9 cellular contexts compared by ENCODE assay signal in the genomic region with DNA sequence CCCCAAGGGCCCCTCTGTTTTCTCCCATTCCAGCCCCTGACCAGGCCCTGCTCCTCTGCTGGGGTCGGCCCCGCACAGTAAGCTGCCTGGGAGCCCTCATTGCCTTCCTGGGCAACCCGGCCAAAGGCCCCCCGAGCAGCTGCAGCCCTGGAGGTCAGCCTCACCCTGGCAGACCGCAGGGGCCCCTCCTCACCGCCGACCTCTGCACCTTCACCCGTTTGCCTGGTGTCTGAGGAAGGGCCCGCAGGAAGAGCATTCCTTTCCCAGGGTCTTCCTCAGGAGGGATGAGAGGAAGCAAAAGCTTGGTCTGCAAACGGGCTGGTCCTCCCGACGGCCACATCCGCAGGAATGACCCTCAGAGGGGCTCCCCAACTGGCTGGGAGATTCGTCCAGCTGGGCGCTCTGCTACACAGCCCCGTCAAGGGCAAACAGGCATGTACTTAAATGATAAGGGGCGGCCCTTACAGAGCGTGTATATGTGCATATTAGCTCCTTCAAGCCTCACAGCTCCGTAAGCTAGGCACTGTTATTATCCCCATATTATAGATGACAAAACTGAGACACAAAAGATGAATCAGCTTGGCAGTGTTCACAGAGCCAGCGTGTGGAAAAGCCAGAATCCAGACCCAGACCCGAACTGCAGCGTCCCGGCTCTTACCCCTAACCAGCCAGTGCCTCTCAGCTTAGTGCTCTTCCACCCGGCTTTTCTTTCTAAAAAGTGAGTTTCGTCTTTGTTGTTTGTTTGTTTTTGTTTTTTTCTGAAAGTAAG. TPM values are rescaled to one million over a fixed set of nuclear protein-coding genes. Genes with fewer than 3 reads are reported as not detected.
DNase-seq lines count a peak whose midpoint lies in the region; ATAC-seq, FAIRE-seq and TF ChIP-seq lines count a peak whose summit lies in the region.
"Had no signal": no experiment of that assay in that cellular context is flagged by ENCODE, and none has a peak within 500 bp of the region (broad histone marks: within the 10 kb centered on the region; RNA-seq: fewer than 3 reads in every experiment).

No MANE protein-coding gene starts in this region.

- no peaks in the 10 kb centered on the region for H3K9me1 ChIP-seq in endothelial cell of umbilical vein (replicated peaks; ENCODE audit: control insufficient read depth, extremely low read depth, insufficient read depth, low read length)

- H3K27me3 ChIP-seq in endothelial cell of umbilical vein (ENCODE audit: control insufficient read depth in 2 of 2, insufficient read depth in 2 of 2, low read length in 2 of 2): no peaks in the 10 kb centered on the region

- no peak overlapping the region for H3K9ac ChIP-seq in endothelial cell of umbilical vein (replicated peaks; ENCODE audit: extremely low read depth, insufficient read depth, low read length)

- dilution Hi-C loops in endothelial cell of umbilical vein (cut with MboI; ENCODE audit: extremely low pct_ligation_motif_present, low sequenced_read_pairs): no loop called here

- H3K27ac ChIP-seq in endothelial cell of umbilical vein (ENCODE audit: insufficient read depth, low read depth, low read length): no peak overlapping the region

- H3K27ac Mint-ChIP-seq in CD14-positive monocyte: no peak overlapping the region
- peak overlapping the region in 1 of 2 donors; percentile 17 for H3K27ac Mint-ChIP-seq in natural killer cell treated with Interleukin-12 subunit alpha and Interleukin-12 subunit beta and Interleukin-15 and Interleukin-18, amount 100 ng/mL, for 72 hours

- POLR2A ChIA-PET in endothelial cell of umbilical vein (lab: Charles Lee): no interaction called here

- H3K4me1 ChIP-seq in endothelial cell of umbilical vein (ENCODE audit: control insufficient read depth, extremely low read depth, insufficient read depth, low read length): peaks cover 17% of the 10 kb centered on the region

- H3K9me3 Mint-ChIP-seq in CD14-positive monocyte: peaks cover 0 to 14% (median 3%) of the 10 kb centered on the region in 7 donors
- no peaks in the 10 kb centered on the region for H3K9me3 Mint-ChIP-seq in natural killer cell treated with Interleukin-12 subunit alpha and Interleukin-12 subunit beta and Interleukin-15 and Interleukin-18, amount 100 ng/mL, for 72 hours

- FAIRE-seq in endothelial cell of umbilical vein (lab: Jason Lieb, UNC): peak; percentile 15

- H3K36me3 ChIP-seq in endothelial cell of umbilical vein (ENCODE audit: control insufficient read depth in 2 of 2, extremely low read depth in 1 of 2, insufficient read depth in 2 of 2, low read length in 2 of 2): no peaks in the 10 kb centered on the region

- peaks cover 0 to 14% of the 10 kb centered on the region in 2 donors for H3K36me3 Mint-ChIP-seq in CD14-positive monocyte
- no peaks in the 10 kb centered on the region for H3K36me3 Mint-ChIP-seq in natural killer cell treated with Interleukin-12 subunit alpha and Interleukin-12 subunit beta and Interleukin-15 and Interleukin-18, amount 100 ng/mL, for 72 hours

- CTCF ChIA-PET in endothelial cell of umbilical vein (lab: Charles Lee): interaction anchor here (1.5 to 2.5 kb wide), 2 partner anchors 13 to 21 kb away, joined by 3 to 9 read pairs; no protein-coding TSS in a partner anchor

- no peak overlapping the region for H3K4me2 ChIP-seq in endothelial cell of umbilical vein (ENCODE audit: insufficient read depth, low read length)

- H3K4me3 ChIP-seq in NB4 (ENCODE audit: low read depth, low read length): no peak overlapping the region
- H3K4me3 ChIP-seq in endothelial cell of umbilical vein (replicated peaks in 1 of 3; ENCODE audit: insufficient read depth in 1 of 3, low read depth in 1 of 3, low read length in 3 of 3): no peak overlapping the region

- no peaks in the 10 kb centered on the region for H3K79me2 ChIP-seq in endothelial cell of umbilical vein (ENCODE audit: control insufficient read depth, insufficient read depth, low read length)

- BruUV-seq in endothelial cell of umbilical vein (replicated peaks; lab: Mats Ljungman, UMichigan): TSS peak; percentile 55

- H3K4me1 Mint-ChIP-seq in CD14-positive monocyte: peaks cover 32% of the 10 kb centered on the region
- H3K4me1 Mint-ChIP-seq in natural killer cell treated with Interleukin-12 subunit alpha and Interleukin-12 subunit beta and Interleukin-15 and Interleukin-18, amount 100 ng/mL, for 72 hours (ENCODE audit: low read depth in 2 of 2): peaks cover 41 to 42% of the 10 kb centered on the region in 2 donors

- ATAC-seq in natural killer cell treated with Interleukin-12 subunit alpha and Interleukin-12 subunit beta and Interleukin-15 and Interleukin-18, amount 100 ng/mL, for 72 hours: no peak
- no peak for ATAC-seq in left colon

- intact Hi-C loops in CD14-positive monocyte (cut with micrococcal nuclease): no loop called here
- intact Hi-C loops in endothelial cell of umbilical vein (cut with micrococcal nuclease): no loop called here
- intact Hi-C loops in left colon (cut with DNase I, micrococcal nuclease): no loop called here

- TF ChIP-seq CTCF in CD14-positive monocyte (IDR thresholded peaks at IDR 0.05): no peak
- no peak for TF ChIP-seq CTCF in NB4 (IDR thresholded peaks at IDR 0.05; ENCODE audit: low read depth, low read length)
- TF ChIP-seq CTCF in endothelial cell of umbilical vein (IDR thresholded peaks at IDR 0.05; ENCODE audit: extremely low read depth in 1 of 2, insufficient read depth in 1 of 2, low read depth in 1 of 2, low read length in 2 of 2): no peak

- H3K4me3 Mint-ChIP-seq in CD14-positive monocyte: peak overlapping the region; percentile 20 to 71
- peak overlapping the region; percentile 72 for H3K4me3 Mint-ChIP-seq in natural killer cell treated with Interleukin-12 subunit alpha and Interleukin-12 subunit beta and Interleukin-15 and Interleukin-18, amount 100 ng/mL, for 72 hours

- H3K9me3 ChIP-seq in endothelial cell of umbilical vein (replicated peaks; ENCODE audit: control insufficient read depth, insufficient read depth, low read length): no peaks in the 10 kb centered on the region

- TF ChIP-seq POLR2A in NB4 (IDR thresholded peaks at IDR 0.05; ENCODE audit: extremely low read depth, insufficient read length) (no peak), endothelial cell of umbilical vein (IDR thresholded peaks at IDR 0.05; ENCODE audit: low read depth, low read length) (no peak)

- H2AFZ ChIP-seq in endothelial cell of umbilical vein (ENCODE audit: low read depth, low read length): no peak overlapping the region

- peaks cover 41 to 53% (median 50%) of the 10 kb centered on the region in 3 donors for H3K27me3 Mint-ChIP-seq in CD14-positive monocyte (ENCODE audit: low read depth in 3 of 3)
- H3K27me3 Mint-ChIP-seq in natural killer cell treated with Interleukin-12 subunit alpha and Interleukin-12 subunit beta and Interleukin-15 and Interleukin-18, amount 100 ng/mL, for 72 hours: peaks cover 0 to 15% of the 10 kb centered on the region in 2 donors

- DNase-seq in CD14-positive monocyte (ENCODE audit: low spot score): no peak
- DNase-seq in NB4 (ENCODE audit: low read depth): peak; percentile 19
- DNase-seq in endothelial cell of umbilical vein (ENCODE audit: low read depth, low spot score): no peak
- DNase-seq in natural killer cell treated with Interleukin-12 subunit alpha and Interleukin-12 subunit beta and Interleukin-15 and Interleukin-18, amount 100 ng/mL, for 72 hours (ENCODE audit: low spot score): no peak
- no peak for DNase-seq in stimulated activated CD4-positive, alpha-beta T cell treated with anti-CD3 and anti-CD28 coated beads, Interleukin-2, amount 100 ng/mL, for 48 hours
- no peak for DNase-seq in left colon
- no peak for DNase-seq in GDM1 (lab: John Stamatoyannopoulos, UW)
- no peak for DNase-seq in NCI-H2107 (lab: John Stamatoyannopoulos, UW)
- DNase-seq: NCI-H1436 treated with DMSO at 0.1 percent for 48 hours had no signal

- H4K20me1 ChIP-seq in endothelial cell of umbilical vein (replicated peaks; ENCODE audit: control insufficient read depth, extremely low read depth, insufficient read depth, low read length): no peaks in the 10 kb centered on the region

RNA-seq across cellular contexts. Expression of gene SLC4A1AP, which starts 52.8 kb away (rescaled TPM):
- polyA plus RNA-seq in CD14-positive monocyte (10 to 100 TPM; 18.3 to 24.9 TPM), endothelial cell of umbilical vein (9.1 and 9.5 TPM in 2 replicates)
- total RNA-seq in endothelial cell of umbilical vein (26.2 and 28.4 TPM in 2 replicates), left colon (10 to 100 TPM; 14.9 to 16.6 TPM)
- polyA plus RNA-seq in endothelial cell of umbilical vein (2011; cell fraction: cytosol; rRNA removed): 12.3 and 12.7 TPM in 2 replicates
- 15.3 and 19.2 TPM in 2 replicates for polyA plus RNA-seq in endothelial cell of umbilical vein (2011; cell fraction: nucleus; rRNA removed)
- 24.5 and 29.7 TPM in 2 replicates for polyA plus RNA-seq in endothelial cell of umbilical vein (2012)
- polyA minus RNA-seq in endothelial cell of umbilical vein: 5.1 and 6.2 TPM in 2 replicates
- 11.2 TPM for polyA minus RNA-seq in endothelial cell of umbilical vein (2011; cell fraction: cytosol; rRNA and poly(A)+ RNA removed)
- 9.2 and 9.6 TPM in 2 replicates for polyA minus RNA-seq in endothelial cell of umbilical vein (2011; cell fraction: nucleus; rRNA and poly(A)+ RNA removed)
- 10 to 100 TPM; 31.1 to 33.3 TPM for total RNA-seq in natural killer cell treated with Interleukin-12 subunit alpha and Interleukin-12 subunit beta and Interleukin-15 and Interleukin-18, amount 100 ng/mL, for 72 hours

RNA-seq across cellular contexts. Expression of gene SUPT7L, which starts 53.1 kb away (rescaled TPM):
- 10 to 100 TPM; 10.7 to 12.2 TPM for polyA plus RNA-seq in CD14-positive monocyte
- total RNA-seq in endothelial cell of umbilical vein: 30.2 and 30.3 TPM in 2 replicates
- 39.3 and 44.5 TPM in 2 replicates for polyA plus RNA-seq in endothelial cell of umbilical vein
- 39.4 and 41.5 TPM in 2 replicates for polyA plus RNA-seq in endothelial cell of umbilical vein (2011; cell fraction: cytosol; rRNA removed)
- polyA plus RNA-seq in endothelial cell of umbilical vein (2011; cell fraction: nucleus; rRNA removed): 106 and 122 TPM in 2 replicates
- polyA plus RNA-seq in endothelial cell of umbilical vein (2012): 31.9 and 33.1 TPM in 2 replicates
- polyA minus RNA-seq in endothelial cell of umbilical vein: 41.6 and 42.7 TPM in 2 replicates
- 25.1 TPM for polyA minus RNA-seq in endothelial cell of umbilical vein (2011; cell fraction: cytosol; rRNA and poly(A)+ RNA removed)
- 43.5 and 53.4 TPM in 2 replicates for polyA minus RNA-seq in endothelial cell of umbilical vein (2011; cell fraction: nucleus; rRNA and poly(A)+ RNA removed)
- total RNA-seq in natural killer cell treated with Interleukin-12 subunit alpha and Interleukin-12 subunit beta and Interleukin-15 and Interleukin-18, amount 100 ng/mL, for 72 hours: 10 to 100 TPM; 32.9 to 41.9 TPM
- 10 to 100 TPM; 22.3 to 23.1 TPM for total RNA-seq in left colon

RNA-seq across cellular contexts. Expression of gene MRPL33, which starts 55.0 kb away (rescaled TPM):
- polyA plus RNA-seq in CD14-positive monocyte: 100 to 1,000 TPM; 331 to 341 TPM
- 96.7 and 97.4 TPM in 2 replicates for total RNA-seq in endothelial cell of umbilical vein
- polyA plus RNA-seq in endothelial cell of umbilical vein: 22.7 and 36.1 TPM in 2 replicates
- 94.7 and 104 TPM in 2 replicates for polyA plus RNA-seq in endothelial cell of umbilical vein (2011; cell fraction: cytosol; rRNA removed)
- 30.5 and 49.8 TPM in 2 replicates for polyA plus RNA-seq in endothelial cell of umbilical vein (2011; cell fraction: nucleus; rRNA removed)
- polyA plus RNA-seq in endothelial cell of umbilical vein (2012): 202 and 208 TPM in 2 replicates
- 4.9 and 9.9 TPM in 2 replicates for polyA minus RNA-seq in endothelial cell of umbilical vein
- 10.2 TPM for polyA minus RNA-seq in endothelial cell of umbilical vein (2011; cell fraction: cytosol; rRNA and poly(A)+ RNA removed)
- 10.6 and 10.7 TPM in 2 replicates for polyA minus RNA-seq in endothelial cell of umbilical vein (2011; cell fraction: nucleus; rRNA and poly(A)+ RNA removed)
- total RNA-seq in natural killer cell treated with Interleukin-12 subunit alpha and Interleukin-12 subunit beta and Interleukin-15 and Interleukin-18, amount 100 ng/mL, for 72 hours: 10 to 100 TPM; 58.3 to 77.6 TPM
- 10 to 100 TPM; 54.3 to 56.7 TPM for total RNA-seq in left colon
